In genomic region chr9:130835441-130836298, GRCh38 we compare ENCODE assay signal across 8 cellular contexts. TPM values are rescaled to one million over a fixed set of nuclear protein-coding genes. Genes with fewer than 3 reads are reported as not detected.
DNase-seq lines count a peak whose midpoint lies in the region; ATAC-seq and TF ChIP-seq lines count a peak whose summit lies in the region.

No MANE protein-coding gene starts in this region.

- DNase-seq in CD1c-positive myeloid dendritic cell (ENCODE audit: extremely low spot score) (peak; percentile 11), endodermal cell (peak; percentile 87), mucosa of descending colon (peak in 2 of 3 donors; percentile 53 to 68), medulla oblongata (ENCODE audit: extremely low spot score) (no peak)
- peak; percentile 8 to 13 for DNase-seq in activated CD4-positive, alpha-beta T cell treated with anti-CD3 and anti-CD28 coated beads for 4 hours

- peak overlapping the region; percentile 96 for H3K27ac Mint-ChIP-seq in endodermal cell

- H3K36me3 ChIP-seq in KMS-11 (ENCODE audit: insufficient read depth) (no peaks in the 10 kb centered on the region), endodermal cell (ENCODE audit: control insufficient read depth, insufficient read depth, low read length) (no peaks in the 10 kb centered on the region), mucosa of descending colon (ENCODE audit: low read depth) (no peaks in the 10 kb centered on the region), subcutaneous abdominal adipose tissue (ENCODE audit: control insufficient read depth in 5 of 5, insufficient read depth in 5 of 5, low read length in 5 of 5) (no peaks in the 10 kb centered on the region)

- ATAC-seq in GM19395 (IDR thresholded peaks at IDR 0.05; ENCODE audit: unreplicated experiment), result peak; percentile 31
- ATAC-seq in mucosa of descending colon, result peak; percentile 23

- H3K4me1 Mint-ChIP-seq in endodermal cell, result peaks cover 40% of the 10 kb centered on the region

- peak overlapping the region; percentile 35; the same call in 1 of the 2 replicates for H2AFZ ChIP-seq in KMS-11 (ENCODE audit: low read depth)

- TF ChIP-seq CTCF in KMS-11 (conservative IDR thresholded peaks at IDR 0.05; ENCODE audit: low read depth, low read length) (no peak), endodermal cell (conservative IDR thresholded peaks at IDR 0.05) (no peak), mucosa of descending colon (IDR thresholded peaks at IDR 0.05) (no peak)

- H3K4me1 ChIP-seq in KMS-11 (ENCODE audit: low read depth, poor library complexity, severe bottlenecking) (peaks cover 21% of the 10 kb centered on the region), endodermal cell (ENCODE audit: control insufficient read depth, insufficient read depth, low read length) (peaks cover 6% of the 10 kb centered on the region), mucosa of descending colon (ENCODE audit: low read depth) (peaks cover 27% of the 10 kb centered on the region), subcutaneous abdominal adipose tissue (ENCODE audit: control insufficient read depth in 5 of 5, insufficient read depth in 5 of 5, low read length in 5 of 5) (peaks cover 5 to 65% (median 57%) of the 10 kb centered on the region in 5 donors)

- H3K36me3 Mint-ChIP-seq in endodermal cell (ENCODE audit: low read depth), result no peaks in the 10 kb centered on the region

- H3K79me2 ChIP-seq in KMS-11 (ENCODE audit: insufficient read depth, low read depth), result peaks cover 38% of the 10 kb centered on the region; the same call in 1 of the 2 replicates

- peak overlapping the region; percentile 52; the same call in 1 of the 2 replicates for H3K27ac ChIP-seq in KMS-11
- peak overlapping the region; percentile 89 for H3K27ac ChIP-seq in endodermal cell (ENCODE audit: low read depth, low read length)
- peak overlapping the region; percentile 96 for H3K27ac ChIP-seq in subcutaneous abdominal adipose tissue (ENCODE audit: low read depth, low read length)

- peak overlapping the region; percentile 94 for H3K4me3 Mint-ChIP-seq in endodermal cell

- no peaks in the 10 kb centered on the region for H3K9me3 Mint-ChIP-seq in endodermal cell

- no peaks in the 10 kb centered on the region for H3K27me3 ChIP-seq in KMS-11 (ENCODE audit: insufficient read depth, low read depth)
- H3K27me3 ChIP-seq in endodermal cell (ENCODE audit: control insufficient read depth, insufficient read depth, low read length, poor library complexity, severe bottlenecking), result no peaks in the 10 kb centered on the region
- no peaks in the 10 kb centered on the region for H3K27me3 ChIP-seq in subcutaneous abdominal adipose tissue (ENCODE audit: control insufficient read depth in 5 of 5, insufficient read depth in 4 of 5, low read length in 5 of 5)

- H3K9me3 ChIP-seq in endodermal cell (ENCODE audit: control insufficient read depth, low read length), result no peaks in the 10 kb centered on the region
- H3K9me3 ChIP-seq in mucosa of descending colon, result no peaks in the 10 kb centered on the region
- no peaks in the 10 kb centered on the region for H3K9me3 ChIP-seq in subcutaneous abdominal adipose tissue (ENCODE audit: control insufficient read depth in 5 of 5, low read length in 5 of 5)

- intact Hi-C loops in mucosa of descending colon (cut with DNase I, micrococcal nuclease), result no loop called here

- H3K27me3 Mint-ChIP-seq in endodermal cell (ENCODE audit: insufficient read depth), result no peaks in the 10 kb centered on the region

- H3K4me3 ChIP-seq in KMS-11 (IDR thresholded peaks at IDR 0.05; ENCODE audit: insufficient read depth, low read depth, low read length) (no peak overlapping the region), endodermal cell (ENCODE audit: low read length) (peak overlapping the region; percentile 93), mucosa of descending colon (peak overlapping the region; percentile 29), subcutaneous abdominal adipose tissue (ENCODE audit: low read depth in 1 of 5, low read length in 5 of 5) (peak overlapping the region; percentile 80 to 98 (median 85))

- 0 to 1% methylated on average over 27 to 44 of the region's 44 CpGs for WGBS in endodermal cell (ENCODE audit: insufficient coverage in 1 of 2, insufficient read length in 1 of 2), 2 experiments

- H3K9ac ChIP-seq in KMS-11 (peak overlapping the region; percentile 60; the same call in 1 of the 2 replicates), endodermal cell (ENCODE audit: extremely low read depth, low read length, poor library complexity, severe bottlenecking) (peak overlapping the region; percentile 75), subcutaneous abdominal adipose tissue (ENCODE audit: low read length in 5 of 5) (peak overlapping the region; percentile 87 to 99 (median 94))

- peak overlapping the region; percentile 40 for H3K4me2 ChIP-seq in KMS-11

- no peaks in the 10 kb centered on the region for H4K20me1 ChIP-seq in KMS-11 (ENCODE audit: insufficient read depth)

RNA-seq across cellular contexts. Expression of gene ABL1, which starts 0.6 kb away (rescaled TPM):
- 10 to 100 TPM; 78.8 to 94.1 TPM for total RNA-seq in endodermal cell
- 62.3 TPM for polyA plus RNA-seq in endodermal cell (2013, experiment 1 of 2)
- polyA plus RNA-seq in endodermal cell (2013, experiment 2 of 2), result 60.4 TPM
- total RNA-seq in mucosa of descending colon, result 100 to 1,000 TPM in 1 of 3 donors, 10 to 100 TPM in 2; 86.6 to 147 (median 91.4) TPM
